18 cellular contexts compared by ENCODE assay signal in the genomic region with DNA sequence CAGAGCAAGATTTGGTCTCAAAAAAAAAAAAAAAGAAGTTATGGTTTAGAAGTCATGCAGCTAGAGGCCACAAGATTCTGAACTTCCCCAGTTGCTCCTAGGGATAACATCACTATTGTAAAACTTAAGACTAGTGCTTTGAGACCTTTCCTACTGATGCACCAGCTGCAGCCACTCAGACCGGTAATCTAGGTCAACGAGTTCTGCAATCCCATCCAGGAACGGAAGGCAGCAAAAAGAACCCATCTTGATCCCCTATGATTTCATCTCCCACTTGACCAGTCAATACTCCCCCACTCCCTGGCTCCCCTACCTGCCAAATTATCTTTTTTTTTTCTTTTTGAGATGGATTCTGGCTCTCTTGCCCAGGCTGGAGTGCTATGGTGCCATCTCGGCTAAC.
"Had no signal": no experiment of that assay in that cellular context is flagged by ENCODE, and none has a peak within 500 bp of the region (broad histone marks: within the 10 kb centered on the region; RNA-seq: fewer than 3 reads in every experiment).

No MANE protein-coding gene starts in this region.

- H3K27me3 ChIP-seq: colonic mucosa, foreskin keratinocyte, hepatocyte had no signal

- H2AFZ ChIP-seq: hepatocyte had no signal

- H3K9me3 ChIP-seq: colonic mucosa, mucosa of descending colon had no signal

- H3K36me3 ChIP-seq: colonic mucosa had no signal

- H3K27ac ChIP-seq: colonic mucosa, foreskin keratinocyte, hepatocyte, skin epidermis had no signal

- H3K27me3 Mint-ChIP-seq: naive thymus-derived CD8-positive, alpha-beta T cell; stimulated activated naive B cell treated with anti-CD40 and anti-IgM and Interleukin-4, amounts not matched to agents 10 μg/mL and 1 μg/mL and 100 μg/mL, for 72 hours had no signal

- H3K4me1 ChIP-seq: colonic mucosa, foreskin keratinocyte had no signal

- FAIRE-seq: endothelial cell of umbilical vein, kidney had no signal

- ATAC-seq: foreskin keratinocyte; left colon; mucosa of descending colon; sciatic nerve; stimulated activated naive B cell treated with anti-CD40 and anti-IgM and Interleukin-4, amounts not matched to agents 10 μg/mL and 1 μg/mL and 100 μg/mL, for 72 hours had no signal

- H3K4me2 ChIP-seq: hepatocyte had no signal

- H3K79me2 ChIP-seq: hepatocyte had no signal

- H3K4me3 Mint-ChIP-seq: stimulated activated naive B cell treated with anti-CD40 and anti-IgM and Interleukin-4, amounts not matched to agents 10 μg/mL and 1 μg/mL and 100 μg/mL, for 72 hours had no signal

- H3K36me3 Mint-ChIP-seq: naive thymus-derived CD8-positive, alpha-beta T cell; stimulated activated naive B cell treated with anti-CD40 and anti-IgM and Interleukin-4, amounts not matched to agents 10 μg/mL and 1 μg/mL and 100 μg/mL, for 72 hours had no signal

- H3K9me3 Mint-ChIP-seq: naive thymus-derived CD8-positive, alpha-beta T cell; stimulated activated naive B cell treated with anti-CD40 and anti-IgM and Interleukin-4, amounts not matched to agents 10 μg/mL and 1 μg/mL and 100 μg/mL, for 72 hours had no signal

- H3K27ac Mint-ChIP-seq: stimulated activated naive B cell treated with anti-CD40 and anti-IgM and Interleukin-4, amounts not matched to agents 10 μg/mL and 1 μg/mL and 100 μg/mL, for 72 hours had no signal

- DNase-seq: colonic mucosa; dermis blood vessel endothelial cell; erythroblast; foreskin keratinocyte; head of caudate nucleus; kidney; left colon; naive thymus-derived CD8-positive, alpha-beta T cell; posterior cingulate gyrus; stimulated activated CD4-positive, alpha-beta T cell treated with anti-CD3 and anti-CD28 coated beads, Interleukin-2, amount 100 ng/mL, for 24 hours; stimulated activated CD4-positive, alpha-beta T cell treated with anti-CD3 and anti-CD28 coated beads, Interleukin-4, amount 100 ng/mL, for 4 hours; stimulated activated naive B cell treated with anti-CD40 and anti-IgM and Interleukin-4, amounts not matched to agents 10 μg/mL and 1 μg/mL and 100 μg/mL, for 72 hours; trophoblast cell had no signal

- H3K4me3 ChIP-seq: colonic mucosa, hepatocyte, mucosa of descending colon, skin epidermis had no signal
